Comparison of ENCODE assay signal across 13 cellular contexts in genomic region chrX:107603433-107604159, GRCh38. TPM values are rescaled to one million over a fixed set of nuclear protein-coding genes. Genes with fewer than 3 reads are reported as not detected.
DNase-seq lines count a peak whose midpoint lies in the region; ATAC-seq and TF ChIP-seq lines count a peak whose summit lies in the region.
"Had no signal": no experiment of that assay in that cellular context is flagged by ENCODE, and none has a peak within 500 bp of the region (broad histone marks: within the 10 kb centered on the region; RNA-seq: fewer than 3 reads in every experiment).

No MANE protein-coding gene starts in this region.

- no peak overlapping the region for H3K4me3 ChIP-seq in H7 (ENCODE audit: insufficient read depth, low read depth, low read length)
- H3K4me3 ChIP-seq: GM23338 had no signal

- intact Hi-C loops in posterior vena cava (cut with DNase I) (no loop called here), CD14-positive monocyte (cut with micrococcal nuclease) (no loop called here)

- no peaks in the 10 kb centered on the region for H3K36me3 ChIP-seq in H7 (replicated peaks; ENCODE audit: control insufficient read depth, insufficient read depth, low read length)
- H3K36me3 ChIP-seq: BE2C had no signal

- peaks cover 0 to 1% (median 0%) of the 10 kb centered on the region in 3 donors for H3K27me3 Mint-ChIP-seq in CD14-positive monocyte (ENCODE audit: low read depth in 3 of 3)
- H3K27me3 Mint-ChIP-seq: CD4-positive, alpha-beta T cell had no signal

- H3K36me3 Mint-ChIP-seq in CD14-positive monocyte = no peaks in the 10 kb centered on the region

- H3K9me3 Mint-ChIP-seq in CD14-positive monocyte = peaks cover 0 to 2% (median 0%) of the 10 kb centered on the region in 7 donors
- H3K9me3 Mint-ChIP-seq: CD4-positive, alpha-beta T cell; GM23338 had no signal

- H3K4me1 Mint-ChIP-seq in CD14-positive monocyte = no peaks in the 10 kb centered on the region

- no peak overlapping the region for H3K27ac Mint-ChIP-seq in CD14-positive monocyte
- H3K27ac Mint-ChIP-seq: CD4-positive, alpha-beta T cell; GM23338 had no signal

- TF ChIP-seq CTCF in CD14-positive monocyte (IDR thresholded peaks at IDR 0.05) = no peak

- ATAC-seq in GM21576 (IDR thresholded peaks at IDR 0.05; ENCODE audit: unreplicated experiment) = no peak
- ATAC-seq: GM23338 had no signal

- no peaks in the 10 kb centered on the region for H3K27me3 ChIP-seq in H7 (ENCODE audit: control insufficient read depth, insufficient read depth, low read length)
- H3K27me3 ChIP-seq: BE2C had no signal

- DNase-seq in H7 = peak; percentile 36
- peak; percentile 20 for DNase-seq in HuH-7 (ENCODE audit: low spot score)
- peak; percentile 8 for DNase-seq in left kidney (ENCODE audit: low read depth, low spot score)
- peak; percentile 48 for DNase-seq in posterior vena cava (ENCODE audit: low spot score)
- DNase-seq in CD14-positive monocyte (ENCODE audit: low spot score) = no peak
- DNase-seq: ACHN; BE2C; C1 segment of cervical spinal cord; Caco-2; CD4-positive, alpha-beta T cell; H9 had no signal

- no peak overlapping the region for H3K4me3 Mint-ChIP-seq in CD14-positive monocyte
- H3K4me3 Mint-ChIP-seq: CD4-positive, alpha-beta T cell; GM23338; H9 had no signal

RNA-seq across cellular contexts. Expression of gene PRPS1, which starts 24.7 kb away (rescaled TPM):
- 231 and 248 TPM in 2 replicates for total RNA-seq in H7 (2014; rRNA removed; shearing (Covaris generic))
- total RNA-seq in posterior vena cava = 10 to 100 TPM; 30.2 to 32.7 TPM
- polyA plus RNA-seq in CD14-positive monocyte = 10 to 100 TPM; 11.4 to 11.8 TPM
